Comparison of ENCODE assay signal across 30 cellular contexts in genomic region chr4:110950721-110951120, GRCh38.
"Had no signal": no experiment of that assay in that cellular context is flagged by ENCODE, and none has a peak within 500 bp of the region (broad histone marks: within the 10 kb centered on the region; RNA-seq: fewer than 3 reads in every experiment).

No MANE protein-coding gene starts in this region.

- H3K4me1 Mint-ChIP-seq: activated CD4-positive, alpha-beta T cell treated with anti-CD3 and anti-CD28 coated beads for 36 hours; activated CD4-positive, alpha-beta T cell treated with anti-CD3 and anti-CD28 coated beads, Interleukin-2, amount 10 ng/mL, durations not matched to agents 24 days and 14 days; activated CD8-positive, alpha-beta memory T cell treated with anti-CD3 and anti-CD28 coated beads, Interleukin-2, amount 10 ng/mL, durations not matched to agents 7 days and 5 days; activated T-helper 17 cell treated with anti-CD3 and anti-CD28 coated beads, Interleukin-2, amount 50 U/mL, for 72 hours had no signal

- H3K27ac Mint-ChIP-seq: activated CD4-positive, alpha-beta memory T cell treated with anti-CD3 and anti-CD28 coated beads for 36 hours; activated CD4-positive, alpha-beta T cell treated with anti-CD3 and anti-CD28 coated beads for 36 hours; activated CD4-positive, alpha-beta T cell treated with anti-CD3 and anti-CD28 coated beads, Interleukin-2, amount 10 ng/mL, durations not matched to agents 24 days and 14 days; activated CD8-positive, alpha-beta memory T cell treated with anti-CD3 and anti-CD28 coated beads, Interleukin-2, amount 10 ng/mL, durations not matched to agents 7 days and 5 days; activated CD8-positive, alpha-beta T cell treated with anti-CD3 and anti-CD28 coated beads, Interleukin-2, amount 10 ng/mL, durations not matched to agents 7 days and 5 days; activated naive CD8-positive, alpha-beta T cell; activated T-helper 17 cell treated with anti-CD3 and anti-CD28 coated beads, Interleukin-2, amount 50 U/mL, for 72 hours; dendritic cell treated with granulocyte-macrophage colony-stimulating factor and Interleukin-4, amounts not matched to agents 40 ng/mL and 50 ng/mL, for 4 days; effector memory CD8-positive, alpha-beta T cell had no signal

- H3K27ac ChIP-seq: body of pancreas, colonic mucosa, esophagus muscularis mucosa, gastroesophageal sphincter, heart right ventricle had no signal

- H3K4me3 Mint-ChIP-seq: activated CD4-positive, alpha-beta memory T cell treated with anti-CD3 and anti-CD28 coated beads for 36 hours; activated CD4-positive, alpha-beta T cell treated with anti-CD3 and anti-CD28 coated beads for 36 hours; activated CD4-positive, alpha-beta T cell treated with anti-CD3 and anti-CD28 coated beads, Interleukin-2, amount 10 ng/mL, durations not matched to agents 24 days and 14 days; activated CD8-positive, alpha-beta memory T cell treated with anti-CD3 and anti-CD28 coated beads, Interleukin-2, amount 10 ng/mL, durations not matched to agents 7 days and 5 days; activated CD8-positive, alpha-beta T cell treated with anti-CD3 and anti-CD28 coated beads, Interleukin-2, amount 10 ng/mL, durations not matched to agents 7 days and 5 days; activated naive CD8-positive, alpha-beta T cell; activated T-cell treated with anti-CD3 and anti-CD28 coated beads, Interleukin-2, amount 50 U/mL, for 4 hours; activated T-helper 17 cell treated with anti-CD3 and anti-CD28 coated beads, Interleukin-2, amount 50 U/mL, for 72 hours; dendritic cell treated with granulocyte-macrophage colony-stimulating factor and Interleukin-4, amounts not matched to agents 40 ng/mL and 50 ng/mL, for 4 days; effector memory CD8-positive, alpha-beta T cell had no signal

- H3K36me3 ChIP-seq: colonic mucosa, esophagus muscularis mucosa, gastroesophageal sphincter, heart right ventricle had no signal

- H3K4me1 ChIP-seq: body of pancreas, colonic mucosa, esophagus muscularis mucosa, gastroesophageal sphincter, heart right ventricle had no signal

- H3K9me3 Mint-ChIP-seq: activated CD4-positive, alpha-beta memory T cell treated with anti-CD3 and anti-CD28 coated beads for 36 hours; activated CD4-positive, alpha-beta T cell treated with anti-CD3 and anti-CD28 coated beads, Interleukin-2, amount 10 ng/mL, durations not matched to agents 24 days and 14 days; activated T-cell treated with anti-CD3 and anti-CD28 coated beads, Interleukin-2, amount 50 U/mL, for 4 hours; activated T-helper 17 cell treated with anti-CD3 and anti-CD28 coated beads, Interleukin-2, amount 50 U/mL, for 72 hours; dendritic cell treated with granulocyte-macrophage colony-stimulating factor and Interleukin-4, amounts not matched to agents 40 ng/mL and 50 ng/mL, for 4 days had no signal

- H3K36me3 Mint-ChIP-seq: activated CD4-positive, alpha-beta memory T cell treated with anti-CD3 and anti-CD28 coated beads for 36 hours; activated CD8-positive, alpha-beta memory T cell treated with anti-CD3 and anti-CD28 coated beads, Interleukin-2, amount 10 ng/mL, durations not matched to agents 7 days and 5 days; activated naive CD8-positive, alpha-beta T cell had no signal

- H3K9me3 ChIP-seq: body of pancreas, colonic mucosa, esophagus muscularis mucosa, gastroesophageal sphincter, heart right ventricle had no signal

- DNase-seq: activated CD4-positive, alpha-beta memory T cell treated with anti-CD3 and anti-CD28 coated beads for 36 hours; activated CD4-positive, alpha-beta T cell treated with anti-CD3 and anti-CD28 coated beads for 36 hours; activated CD4-positive, alpha-beta T cell treated with anti-CD3 and anti-CD28 coated beads, Interleukin-2, amount 10 ng/mL, durations not matched to agents 24 days and 14 days; activated CD4-positive, CD25-positive, alpha-beta regulatory T cell; activated CD4-positive, CD25-positive, alpha-beta regulatory T cell treated with anti-CD3 and anti-CD28 coated beads, Interleukin-2, amount 50 U/mL, for 72 hours; activated CD8-positive, alpha-beta memory T cell treated with anti-CD3 and anti-CD28 coated beads, Interleukin-2, amount 10 ng/mL, durations not matched to agents 7 days and 5 days; activated CD8-positive, alpha-beta memory T cell treated with anti-CD3 and anti-CD28 coated beads, Interleukin-2, amount 50 U/mL, for 4 hours; activated CD8-positive, alpha-beta T cell treated with anti-CD3 and anti-CD28 coated beads, Interleukin-2, amount 10 ng/mL, durations not matched to agents 7 days and 5 days; activated effector memory CD4-positive, alpha-beta T cell treated with Interleukin-2 at 50 U/mL for 16 hours; activated gamma-delta T cell treated with Interleukin-2 at 50 U/mL for 16 hours; activated naive CD4-positive, alpha-beta T cell treated with anti-CD3 and anti-CD28 coated beads, Interleukin-2, amount 50 U/mL, for 16 hours; activated naive CD4-positive, alpha-beta T cell treated with Interleukin-2 at 50 U/mL for 16 hours; activated T-cell treated with anti-CD3 and anti-CD28 coated beads, Interleukin-2, amount 50 U/mL, for 4 hours; amygdala; aorta; body of pancreas; central memory CD4-positive, alpha-beta T cell; cerebellar nuclear complex; colonic mucosa; effector CD4-positive, alpha-beta T cell; effector memory CD8-positive, alpha-beta T cell; erythroblast; foreskin melanocyte; heart right ventricle; T-helper 2 cell had no signal

- H3K27me3 Mint-ChIP-seq: activated CD4-positive, alpha-beta memory T cell treated with anti-CD3 and anti-CD28 coated beads for 36 hours; activated CD4-positive, alpha-beta T cell treated with anti-CD3 and anti-CD28 coated beads for 36 hours; activated CD4-positive, alpha-beta T cell treated with anti-CD3 and anti-CD28 coated beads, Interleukin-2, amount 10 ng/mL, durations not matched to agents 24 days and 14 days; activated CD8-positive, alpha-beta memory T cell treated with anti-CD3 and anti-CD28 coated beads, Interleukin-2, amount 10 ng/mL, durations not matched to agents 7 days and 5 days; activated naive CD8-positive, alpha-beta T cell; activated T-helper 17 cell treated with anti-CD3 and anti-CD28 coated beads, Interleukin-2, amount 50 U/mL, for 72 hours; dendritic cell treated with granulocyte-macrophage colony-stimulating factor and Interleukin-4, amounts not matched to agents 40 ng/mL and 50 ng/mL, for 4 days; effector memory CD8-positive, alpha-beta T cell had no signal

- H3K4me3 ChIP-seq: body of pancreas, colonic mucosa, esophagus muscularis mucosa, gastroesophageal sphincter, heart right ventricle had no signal

- H3K27me3 ChIP-seq: body of pancreas, colonic mucosa, esophagus muscularis mucosa, gastroesophageal sphincter had no signal
